8 cellular contexts compared by ENCODE assay signal in genomic region chr2:70686577-70687460, GRCh38.
DNase-seq lines count a peak whose midpoint lies in the region; ATAC-seq and TF ChIP-seq lines count a peak whose summit lies in the region.

No MANE protein-coding gene starts in this region.

- intact Hi-C loops in activated naive CD4-positive, alpha-beta T cell treated with anti-CD3 and anti-CD28 coated beads for 36 hours (cut with micrococcal nuclease), result no loop called here
- intact Hi-C loops in transverse colon (cut with DNase I; ENCODE audit: low total_unique reads), result no loop called here

- no peak overlapping the region for H3K4me3 ChIP-seq in transverse colon

- no peaks in the 10 kb centered on the region for H3K9me3 Mint-ChIP-seq in activated naive CD4-positive, alpha-beta T cell treated with anti-CD3 and anti-CD28 coated beads for 36 hours
- no peaks in the 10 kb centered on the region for H3K9me3 Mint-ChIP-seq in endothelial cell (ENCODE audit: unreplicated experiment)

- no peaks in the 10 kb centered on the region for H3K27me3 Mint-ChIP-seq in activated naive CD4-positive, alpha-beta T cell treated with anti-CD3 and anti-CD28 coated beads for 36 hours (ENCODE audit: low read depth)
- H3K27me3 Mint-ChIP-seq in endothelial cell (ENCODE audit: unreplicated experiment), result peaks cover 6% of the 10 kb centered on the region

- no peak for TF ChIP-seq EP300 in transverse colon (IDR thresholded peaks at IDR 0.05; ENCODE audit: low read depth)

- peaks cover 5% of the 10 kb centered on the region for H3K4me1 Mint-ChIP-seq in activated naive CD4-positive, alpha-beta T cell treated with anti-CD3 and anti-CD28 coated beads for 36 hours (ENCODE audit: low read depth)
- peaks cover 5% of the 10 kb centered on the region for H3K4me1 Mint-ChIP-seq in endothelial cell (ENCODE audit: unreplicated experiment)

- no peak for TF ChIP-seq POLR2A in transverse colon (IDR thresholded peaks at IDR 0.05)

- no peaks in the 10 kb centered on the region for H3K36me3 ChIP-seq in transverse colon

- H3K27ac ChIP-seq in transverse colon, result no peak overlapping the region

- CTCF ChIA-PET in activated naive CD4-positive, alpha-beta T cell treated with anti-CD3 and anti-CD28 coated beads for 36 hours (lab: Charles Lee), result interaction anchor here (0.6 to 2.0 kb wide), 3 partner anchors 20 to 116 kb away, joined by 3 to 8 read pairs (median 5); no protein-coding TSS in a partner anchor

- in situ Hi-C loops in transverse colon (cut with MboI; ENCODE audit: low pct_ligation_motif_present in 1 of 4, low pct_unique_long_range_greater_than_20kb in 1 of 4, low sequenced_read_pairs in 3 of 4), result no loop called here

- WGBS in transverse colon (ENCODE audit: low coverage in 1 of 2), 2 donors, result 66 to 67% methylated on average over 6 to 11 of the region's 11 CpGs

- no peak for TF ChIP-seq CTCF in endothelial cell (IDR thresholded peaks at IDR 0.05; ENCODE audit: unreplicated experiment)
- TF ChIP-seq CTCF in omental fat pad (IDR thresholded peaks at IDR 0.05), result no peak
- no peak for TF ChIP-seq CTCF in transverse colon (IDR thresholded peaks at IDR 0.05)

- H3K36me3 Mint-ChIP-seq in activated naive CD4-positive, alpha-beta T cell treated with anti-CD3 and anti-CD28 coated beads for 36 hours (ENCODE audit: low read depth), result peaks cover 2% of the 10 kb centered on the region
- H3K36me3 Mint-ChIP-seq in endothelial cell (ENCODE audit: low read depth, unreplicated experiment), result peaks cover 16% of the 10 kb centered on the region

- no peaks in the 10 kb centered on the region for H3K27me3 ChIP-seq in transverse colon

- no peaks in the 10 kb centered on the region for H3K9me3 ChIP-seq in transverse colon

- no peak overlapping the region for H3K4me3 Mint-ChIP-seq in activated naive CD4-positive, alpha-beta T cell treated with anti-CD3 and anti-CD28 coated beads for 36 hours
- H3K4me3 Mint-ChIP-seq in endothelial cell (ENCODE audit: unreplicated experiment), result no peak overlapping the region

- H3K27ac Mint-ChIP-seq in activated naive CD4-positive, alpha-beta T cell treated with anti-CD3 and anti-CD28 coated beads for 36 hours, result no peak overlapping the region
- peak overlapping the region; percentile 48 for H3K27ac Mint-ChIP-seq in endothelial cell (ENCODE audit: unreplicated experiment)

- no peaks in the 10 kb centered on the region for H3K4me1 ChIP-seq in transverse colon

- ATAC-seq in omental fat pad (ENCODE audit: low FRiP score), result peak; percentile 51

- peak; percentile 56 for DNase-seq in activated naive CD4-positive, alpha-beta T cell treated with anti-CD3 and anti-CD28 coated beads for 36 hours
- DNase-seq in activated naive CD4-positive, alpha-beta T cell treated with anti-CD3 and anti-CD28 coated beads, Interleukin-2, amount 50 U/mL, for 16 hours, result no peak
- peak; percentile 7 for DNase-seq in HS-27A (ENCODE audit: low read depth)
- DNase-seq in SHP77 treated with DMSO at 0.1 percent for 48 hours (lab: John Stamatoyannopoulos, UW), result peak; percentile 20
- peak; percentile 67 for DNase-seq in endothelial cell (ENCODE audit: low spot score)
- DNase-seq in omental fat pad (ENCODE audit: low spot score), result no peak
- no peak for DNase-seq in transverse colon
- DNase-seq in activated gamma-delta T cell treated with Interleukin-2 at 50 U/mL for 16 hours, result no peak

Comparison
In these comparisons a context has a peak if more than half of its experiments do, and no peak if none do; other contexts are left out.
1. DNase-seq: peak in activated naive CD4-positive, alpha-beta T cell treated with anti-CD3 and anti-CD28 coated beads for 36 hours (single experiment), HS-27A (single experiment), SHP77 treated with DMSO at 0.1 percent for 48 hours (single experiment) and endothelial cell (single experiment); none in activated naive CD4-positive, alpha-beta T cell treated with anti-CD3 and anti-CD28 coated beads, Interleukin-2, amount 50 U/mL, for 16 hours (single experiment), omental fat pad (single experiment), transverse colon (single experiment) and activated gamma-delta T cell treated with Interleukin-2 at 50 U/mL for 16 hours (single experiment).